8 cellular contexts compared by ENCODE assay signal in genomic region chr14:35046751-35047536, GRCh38. TPM values are rescaled to one million over a fixed set of nuclear protein-coding genes. Genes with fewer than 3 reads are reported as not detected.
DNase-seq lines count a peak whose midpoint lies in the region; ATAC-seq and TF ChIP-seq lines count a peak whose summit lies in the region.

No MANE protein-coding gene starts in this region.

- H3K4me3 ChIP-seq in GM08714 (ENCODE audit: low read length) (peak overlapping the region; percentile 68), trophoblast cell (ENCODE audit: low read depth, low read length) (peak overlapping the region; percentile 90)

- no peaks in the 10 kb centered on the region for H3K27me3 ChIP-seq in trophoblast cell (ENCODE audit: insufficient read depth, low read length)

- TF ChIP-seq CTCF in glutamatergic neuron (IDR thresholded peaks at IDR 0.05; ENCODE audit: partially characterized antibody, unreplicated experiment): no peak

- no peaks in the 10 kb centered on the region for H3K9me3 Mint-ChIP-seq in activated T-helper 1 cell treated with anti-CD3 and anti-CD28 coated beads, Interleukin-12 subunit alpha, Interleukin-12 subunit beta, Interleukin-2, Interleukin-4 antibody, amounts not matched to agents 30 ng/mL and 10 ng/mL and 1 ng/mL, durations not matched to agents 14 hours and 24 hours and 36 hours
- peaks cover 2% of the 10 kb centered on the region for H3K9me3 Mint-ChIP-seq in glutamatergic neuron (ENCODE audit: unreplicated experiment)

- peaks cover 10% of the 10 kb centered on the region for H3K79me1 ChIP-seq in trophoblast cell (ENCODE audit: low read length)

- H2AK5ac ChIP-seq in trophoblast cell (ENCODE audit: low read length): peak overlapping the region; percentile 65

- peak overlapping the region; percentile 99 for H3K27ac Mint-ChIP-seq in activated T-helper 1 cell treated with anti-CD3 and anti-CD28 coated beads, Interleukin-12 subunit alpha, Interleukin-12 subunit beta, Interleukin-2, Interleukin-4 antibody, amounts not matched to agents 30 ng/mL and 10 ng/mL and 1 ng/mL, durations not matched to agents 14 hours and 24 hours and 36 hours
- H3K27ac Mint-ChIP-seq in glutamatergic neuron (ENCODE audit: unreplicated experiment): peak overlapping the region; percentile 85

- peak overlapping the region; percentile 89 for H3K4me2 ChIP-seq in trophoblast cell (ENCODE audit: low read length)

- H2BK5ac ChIP-seq in trophoblast cell (ENCODE audit: low read depth, low read length, poor library complexity): peak overlapping the region; percentile 67

- H3K4ac ChIP-seq in trophoblast cell (ENCODE audit: low read depth, low read length): peak overlapping the region; percentile 25

- peak overlapping the region; percentile 70 for H4K91ac ChIP-seq in trophoblast cell (ENCODE audit: low read depth, low read length)

- peak; percentile 26 for ATAC-seq in HG02840 (IDR thresholded peaks at IDR 0.05; ENCODE audit: low FRiP score, unreplicated experiment)

- H3K4me1 Mint-ChIP-seq in activated T-helper 1 cell treated with anti-CD3 and anti-CD28 coated beads, Interleukin-12 subunit alpha, Interleukin-12 subunit beta, Interleukin-2, Interleukin-4 antibody, amounts not matched to agents 30 ng/mL and 10 ng/mL and 1 ng/mL, durations not matched to agents 14 hours and 24 hours and 36 hours (ENCODE audit: low read depth): peaks cover 32% of the 10 kb centered on the region
- peaks cover 6% of the 10 kb centered on the region for H3K4me1 Mint-ChIP-seq in glutamatergic neuron (ENCODE audit: low read depth, unreplicated experiment)

- peak overlapping the region; percentile 64 for H3K18ac ChIP-seq in trophoblast cell (ENCODE audit: low read length)

- peak overlapping the region; percentile 97 for H3K4me3 Mint-ChIP-seq in activated T-helper 1 cell treated with anti-CD3 and anti-CD28 coated beads, Interleukin-12 subunit alpha, Interleukin-12 subunit beta, Interleukin-2, Interleukin-4 antibody, amounts not matched to agents 30 ng/mL and 10 ng/mL and 1 ng/mL, durations not matched to agents 14 hours and 24 hours and 36 hours
- peak overlapping the region; percentile 87 for H3K4me3 Mint-ChIP-seq in glutamatergic neuron (ENCODE audit: unreplicated experiment)

- no peak overlapping the region for H3K23ac ChIP-seq in trophoblast cell (ENCODE audit: low read length)

- no CpG with 5 or more reads among the region's 23 CpGs for WGBS in trophoblast cell (ENCODE audit: extremely low coverage, insufficient coverage, insufficient read length)

- H2AFZ ChIP-seq in trophoblast cell (ENCODE audit: insufficient read depth, low read length, poor library complexity): peak overlapping the region; percentile 82

- H3K4me1 ChIP-seq in trophoblast cell (ENCODE audit: control insufficient read depth in 1 of 2, insufficient read depth in 2 of 2, low read length in 2 of 2): peaks cover 0 to 1% of the 10 kb centered on the region in 2 experiments

- peak overlapping the region; percentile 90 for H3K27ac ChIP-seq in trophoblast cell (ENCODE audit: low read depth, low read length)

- H4K12ac ChIP-seq in trophoblast cell (ENCODE audit: low read depth, low read length): peak overlapping the region; percentile 47

- H3K79me2 ChIP-seq in trophoblast cell (ENCODE audit: control insufficient read depth, insufficient read depth, low read length, poor library complexity): peaks cover 7% of the 10 kb centered on the region

- intact Hi-C loops in activated T-helper 1 cell treated with anti-CD3 and anti-CD28 coated beads, Interleukin-12 subunit alpha, Interleukin-12 subunit beta, Interleukin-2, Interleukin-4 antibody, amounts not matched to agents 30 ng/mL and 10 ng/mL and 1 ng/mL, durations not matched to agents 14 hours and 24 hours and 36 hours (cut with micrococcal nuclease): loop anchor here (1.0 to 5.0 kb wide), 14 partner anchors 65 to 780 kb away; partner anchors contain the start of genes BRMS1L, CFL2, EAPP and NFKBIA

- H2BK120ac ChIP-seq in trophoblast cell (ENCODE audit: insufficient read depth, low read length, poor library complexity): peak overlapping the region; percentile 14

- H3K9me3 ChIP-seq in trophoblast cell (ENCODE audit: insufficient read depth, low read depth, low read length): no peaks in the 10 kb centered on the region

- DNase-seq in A172 (ENCODE audit: low spot score) (peak; percentile 45), NCI-H1694 (lab: John Stamatoyannopoulos, UW) (peak; percentile 18), glutamatergic neuron (no peak), trophoblast cell (peak in 1 of 2 donors; percentile 33), middle frontal gyrus (ENCODE audit: extremely low spot score, low spot score) (no peak)
- no peak for DNase-seq in activated T-helper 1 cell treated with anti-CD3 and anti-CD28 coated beads, Interleukin-12 subunit alpha, Interleukin-12 subunit beta, Interleukin-2, Interleukin-4 antibody, amounts not matched to agents 30 ng/mL and 10 ng/mL and 1 ng/mL, durations not matched to agents 14 hours and 24 hours and 36 hours (ENCODE audit: low spot score)

- peak overlapping the region; percentile 79 for H4K8ac ChIP-seq in trophoblast cell (ENCODE audit: low read depth, low read length)

- H3K36me3 Mint-ChIP-seq in activated T-helper 1 cell treated with anti-CD3 and anti-CD28 coated beads, Interleukin-12 subunit alpha, Interleukin-12 subunit beta, Interleukin-2, Interleukin-4 antibody, amounts not matched to agents 30 ng/mL and 10 ng/mL and 1 ng/mL, durations not matched to agents 14 hours and 24 hours and 36 hours (ENCODE audit: low read depth): peaks cover 15% of the 10 kb centered on the region
- no peaks in the 10 kb centered on the region for H3K36me3 Mint-ChIP-seq in glutamatergic neuron (ENCODE audit: unreplicated experiment)

- no peak overlapping the region for H2BK12ac ChIP-seq in trophoblast cell (ENCODE audit: low read length)

- H3K9ac ChIP-seq in trophoblast cell (ENCODE audit: low read length): peak overlapping the region; percentile 67

- H3K36me3 ChIP-seq in trophoblast cell (ENCODE audit: control insufficient read depth in 1 of 2, insufficient read depth in 2 of 2, low read length in 2 of 2): peaks cover 5 to 8% of the 10 kb centered on the region in 2 experiments

- H3K27me3 Mint-ChIP-seq in activated T-helper 1 cell treated with anti-CD3 and anti-CD28 coated beads, Interleukin-12 subunit alpha, Interleukin-12 subunit beta, Interleukin-2, Interleukin-4 antibody, amounts not matched to agents 30 ng/mL and 10 ng/mL and 1 ng/mL, durations not matched to agents 14 hours and 24 hours and 36 hours (ENCODE audit: insufficient read depth): no peaks in the 10 kb centered on the region
- H3K27me3 Mint-ChIP-seq in glutamatergic neuron (ENCODE audit: unreplicated experiment): no peaks in the 10 kb centered on the region

- H3K14ac ChIP-seq in trophoblast cell (ENCODE audit: low read length): peak overlapping the region; percentile 79

RNA-seq across cellular contexts. Expression of gene FAM177A1, which starts 0.9 kb away (rescaled TPM):
- 31.8 and 53.3 TPM in 2 replicates for total RNA-seq in A172 (2014; rRNA removed; shearing (Covaris generic))
- 43.2 and 46.3 TPM in 2 replicates for total RNA-seq in activated T-helper 1 cell treated with anti-CD3 and anti-CD28 coated beads, Interleukin-12 subunit alpha, Interleukin-12 subunit beta, Interleukin-2, Interleukin-4 antibody, amounts not matched to agents 30 ng/mL and 10 ng/mL and 1 ng/mL, durations not matched to agents 14 hours and 24 hours and 36 hours
- 72.7 TPM for total RNA-seq in glutamatergic neuron (ENCODE audit: unreplicated experiment)
- polyA plus RNA-seq in trophoblast cell (2013): 86.0 and 87.2 TPM in 2 replicates

Comparison
In these comparisons a context has a peak if more than half of its experiments do, and no peak if none do; other contexts are left out.
1. DNase-seq: peak in A172 (single experiment) and NCI-H1694 (single experiment); none in activated T-helper 1 cell treated with anti-CD3 and anti-CD28 coated beads, Interleukin-12 subunit alpha, Interleukin-12 subunit beta, Interleukin-2, Interleukin-4 antibody, amounts not matched to agents 30 ng/mL and 10 ng/mL and 1 ng/mL, durations not matched to agents 14 hours and 24 hours and 36 hours (single experiment), glutamatergic neuron (single experiment) and middle frontal gyrus (single experiment).